In genomic region chr14:99389171-99389826, GRCh38 we compare ENCODE assay signal across 2 cellular contexts.
A peak's percentile ranks its signal among the peaks of the same experiment; 100 is the strongest.
TF ChIP-seq lines count a peak whose summit lies in the region.

No MANE protein-coding gene starts in this region.

TF ChIP-seq in K562, 482 proteins besides CTCF, POLR2A, EP300 and RAD21:
- TF ChIP-seq RB1 (IDR thresholded peaks at IDR 0.05; ENCODE audit: low read depth) (0 out of 2 replicates have a peak, but pooled peaks have one; percentile 33), SNAPC5 (CRISPR knock-in tag; IDR thresholded peaks at IDR 0.05) (no peak), CREB5 (CRISPR knock-in tag; IDR thresholded peaks at IDR 0.05) (no peak), SMC3 (conservative IDR thresholded peaks at IDR 0.05; ENCODE audit: insufficient read depth, low read depth, low read length) (peak; percentile 63), ELF4 (CRISPR knock-in tag; IDR thresholded peaks at IDR 0.05) (no peak), MAZ (CRISPR knock-in tag; conservative IDR thresholded peaks at IDR 0.05 in 1 of 2, IDR thresholded peaks at IDR 0.05 in 1 of 2) (peak in 1 of 2 experiments; percentile 34; a peak in 1 of 4 replicates)

TF ChIP-seq in liver, 16 proteins besides CTCF, POLR2A, EP300 and RAD21 (continued from another document):
- TF ChIP-seq EGR1 (IDR thresholded peaks at IDR 0.05; ENCODE audit: low read depth in 2 of 2) (no peak), RXRA (IDR thresholded peaks at IDR 0.05) (no peak), MAX (IDR thresholded peaks at IDR 0.05) (no peak), ATF3 (IDR thresholded peaks at IDR 0.05) (no peak), REST (IDR thresholded peaks at IDR 0.05) (no peak), YY1 (IDR thresholded peaks at IDR 0.05) (no peak), JUND (IDR thresholded peaks at IDR 0.05) (no peak), SP1 (IDR thresholded peaks at IDR 0.05) (no peak), GABPA (IDR thresholded peaks at IDR 0.05 in 1 of 2, conservative IDR thresholded peaks at IDR 0.05 in 1 of 2) (no peak), NR2F2 (IDR thresholded peaks at IDR 0.05) (no peak), HNF4A (conservative IDR thresholded peaks at IDR 0.05) (no peak), TAF1 (conservative IDR thresholded peaks at IDR 0.05) (no peak), FOXA1 (IDR thresholded peaks at IDR 0.05) (no peak), ZBTB33 (IDR thresholded peaks at IDR 0.05) (no peak)
